20 cellular contexts compared by ENCODE assay signal in the genomic region with DNA sequence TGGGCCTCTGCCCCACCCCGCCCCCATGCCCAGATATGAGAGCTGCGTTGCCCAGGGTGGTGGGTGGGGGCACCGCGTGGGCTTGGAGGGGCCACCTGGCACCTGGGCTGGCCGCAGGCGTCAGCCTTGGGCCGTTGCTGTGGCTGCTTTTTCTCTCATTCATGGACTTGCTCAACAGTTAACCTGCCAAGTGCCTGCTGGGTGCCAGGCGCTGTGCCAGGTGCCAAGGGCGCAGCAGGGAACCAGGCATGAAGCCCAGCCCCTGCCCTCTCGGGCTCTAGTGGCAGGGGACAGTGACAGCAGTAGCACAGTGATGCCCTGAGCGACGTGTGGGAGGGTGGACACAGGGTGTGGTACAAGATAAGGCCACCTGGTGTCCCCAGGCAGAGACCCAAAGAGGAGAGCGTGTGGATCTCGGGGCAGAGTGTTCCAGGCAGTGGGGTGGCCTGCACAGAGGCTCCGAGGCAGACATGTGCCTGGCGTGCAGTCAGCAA. TPM values are rescaled to one million over a fixed set of nuclear protein-coding genes. Genes with fewer than 3 reads are reported as not detected.
DNase-seq lines count a peak whose midpoint lies in the region; TF ChIP-seq lines count a peak whose summit lies in the region.
"Had no signal": no experiment of that assay in that cellular context is flagged by ENCODE, and none has a peak within 500 bp of the region (broad histone marks: within the 10 kb centered on the region; RNA-seq: fewer than 3 reads in every experiment).

No MANE protein-coding gene starts in this region.

- no peak overlapping the region for H3K4me3 ChIP-seq in liver (ENCODE audit: low read depth in 1 of 3, low read length in 3 of 3)
- no peak overlapping the region for H3K4me3 ChIP-seq in smooth muscle cell
- H3K4me3 ChIP-seq: dorsolateral prefrontal cortex, Peyer's patch, thoracic aorta had no signal

- no peaks in the 10 kb centered on the region for H4K20me1 ChIP-seq in smooth muscle cell (ENCODE audit: low read depth)

- no peak overlapping the region for H3K4me2 ChIP-seq in smooth muscle cell

- no peaks in the 10 kb centered on the region for H3K27me3 ChIP-seq in liver (ENCODE audit: control insufficient read depth in 4 of 4, insufficient read depth in 4 of 4, low read length in 3 of 4)
- H3K27me3 ChIP-seq in smooth muscle cell (ENCODE audit: low read depth): no peaks in the 10 kb centered on the region
- H3K27me3 ChIP-seq: dorsolateral prefrontal cortex, Peyer's patch had no signal

- WGBS in liver: 58% methylated on average over 16 of the region's 16 CpGs
- WGBS in smooth muscle cell (ENCODE audit: low lambda C conversion rate): 98% methylated on average over 16 of the region's 16 CpGs

- H3K27me3 Mint-ChIP-seq in mesothelial cell of epicardium (ENCODE audit: low read depth): no peaks in the 10 kb centered on the region
- H3K27me3 Mint-ChIP-seq: activated B cell treated with CpG ODN at 0.5 μM for 24 hours, naive B cell, T-cell had no signal

- H3K4me1 Mint-ChIP-seq in mesothelial cell of epicardium: no peaks in the 10 kb centered on the region

- H3K27ac Mint-ChIP-seq in mesothelial cell of epicardium: no peak overlapping the region
- H3K27ac Mint-ChIP-seq: activated B cell treated with CpG ODN at 0.5 μM for 24 hours, naive B cell, T-cell had no signal

- peak; percentile 12 for TF ChIP-seq CTCF in liver (IDR thresholded peaks at IDR 0.05; ENCODE audit: low read depth, low read length, missing input control)
- TF ChIP-seq CTCF in smooth muscle cell (IDR thresholded peaks at IDR 0.05; ENCODE audit: borderline replicate concordance, insufficient read depth, poor library complexity, severe bottlenecking): no peak
- TF ChIP-seq CTCF in mesothelial cell of epicardium (IDR thresholded peaks at IDR 0.05; ENCODE audit: unreplicated experiment): no peak

- peaks cover 13 to 67% (median 29%) of the 10 kb centered on the region in 4 donors for H3K36me3 ChIP-seq in liver (ENCODE audit: control insufficient read depth in 4 of 4, insufficient read depth in 3 of 4, low read depth in 1 of 4, low read length in 3 of 4)
- H3K36me3 ChIP-seq in smooth muscle cell (ENCODE audit: low read depth): peaks cover 4% of the 10 kb centered on the region

- H3K9ac ChIP-seq in liver (ENCODE audit: low read depth in 1 of 2, low read length in 2 of 2): no peak overlapping the region
- H3K9ac ChIP-seq in smooth muscle cell (ENCODE audit: low read depth): no peak overlapping the region

- H3K4me1 ChIP-seq in liver (ENCODE audit: control insufficient read depth in 4 of 4, insufficient read depth in 4 of 4, low read length in 3 of 4) (peaks cover 7 to 16% (median 12%) of the 10 kb centered on the region in 4 donors), smooth muscle cell (ENCODE audit: low read depth) (no peaks in the 10 kb centered on the region)
- H3K4me1 ChIP-seq: Caco-2 had no signal

- TF ChIP-seq RAD21 in liver (IDR thresholded peaks at IDR 0.05): no peak

- H3K4me3 Mint-ChIP-seq in mesothelial cell of epicardium: no peak overlapping the region
- H3K4me3 Mint-ChIP-seq: activated B cell treated with CpG ODN at 0.5 μM for 24 hours, T-cell had no signal

- no peak overlapping the region for H2AFZ ChIP-seq in smooth muscle cell (ENCODE audit: low read depth)

- no peaks in the 10 kb centered on the region for H3K79me2 ChIP-seq in smooth muscle cell (ENCODE audit: low read depth)

- H3K9me3 Mint-ChIP-seq in mesothelial cell of epicardium: no peaks in the 10 kb centered on the region
- H3K9me3 Mint-ChIP-seq: activated B cell treated with CpG ODN at 0.5 μM for 24 hours, T-cell had no signal

- peak overlapping the region; percentile 46 to 63 for H3K27ac ChIP-seq in liver (ENCODE audit: low read depth in 1 of 2, low read length in 2 of 2)
- no peak overlapping the region for H3K27ac ChIP-seq in smooth muscle cell (ENCODE audit: low read depth)
- H3K27ac ChIP-seq: Peyer's patch, thoracic aorta had no signal

- H3K9me3 ChIP-seq in liver (ENCODE audit: control insufficient read depth in 4 of 4, low read length in 3 of 4) (no peaks in the 10 kb centered on the region), smooth muscle cell (replicated peaks; ENCODE audit: low read depth) (no peaks in the 10 kb centered on the region)
- H3K9me3 ChIP-seq: Caco-2, Peyer's patch, thoracic aorta had no signal

- no peaks in the 10 kb centered on the region for H3F3A ChIP-seq in smooth muscle cell (ENCODE audit: low read depth)

- H3K36me3 Mint-ChIP-seq in mesothelial cell of epicardium: peaks cover 22% of the 10 kb centered on the region

- DNase-seq in COR-L47 (lab: John Stamatoyannopoulos, UW) (peak; percentile 90), NCI-H1694 treated with DMSO at 0.1 percent for 48 hours (lab: John Stamatoyannopoulos, UW) (peak; percentile 59), cerebellar cortex (ENCODE audit: low spot score) (peak; percentile 81), NCI-H187 treated with DMSO at 0.1 percent for 48 hours (lab: John Stamatoyannopoulos, UW) (no peak), smooth muscle cell (lab: John Stamatoyannopoulos, UW; ENCODE audit: unreplicated experiment) (no peak), NCI-H1105 treated with DMSO at 0.1 percent for 48 hours (lab: John Stamatoyannopoulos, UW) (no peak), mesothelial cell of epicardium (ENCODE audit: low spot score in 2 of 2, unreplicated experiment in 2 of 2) (no peak)
- DNase-seq: activated B cell treated with CpG ODN at 0.5 μM for 24 hours; Caco-2; left colon; naive B cell; NCI-H526 treated with DMSO at 0.1 percent for 48 hours; Peyer's patch; retina; stimulated activated CD4-positive, alpha-beta T cell treated with anti-CD3 and anti-CD28 coated beads, Interleukin-2, amount 100 ng/mL, for 24 hours; T-cell had no signal

TF ChIP-seq in liver, 16 proteins besides CTCF, POLR2A, EP300 and RAD21:
- TF ChIP-seq HNF4A (conservative IDR thresholded peaks at IDR 0.05) (peak in 1 of 2 donors; percentile 46), RXRA (IDR thresholded peaks at IDR 0.05) (peak in 1 of 2 donors; percentile 52), HNF4G (IDR thresholded peaks at IDR 0.05) (no peak)

RNA-seq across cellular contexts. Expression of a gene that starts 28.1 kb away (rescaled TPM):
- total RNA-seq in liver: 10 to 100 TPM in 1 of 2 donors, 1 to 10 TPM in 1; 6.2 to 11.6 TPM
- 1 to 10 TPM; 3.1 to 6.1 TPM for polyA plus RNA-seq in liver
- 7.1 and 9.8 TPM in 2 replicates for total RNA-seq in smooth muscle cell
- 9.7 and 9.8 TPM in 2 replicates for polyA plus RNA-seq in smooth muscle cell
- total RNA-seq in mesothelial cell of epicardium: 31.7 to 31.9 TPM (median 31.7 TPM) in 3 replicates

RNA-seq across cellular contexts. Expression of a gene that starts 42.1 kb away (rescaled TPM):
- total RNA-seq in liver (1 to 10 TPM in 1 of 2 donors, under 1 TPM in 1; 0.79 to 1.3 TPM), smooth muscle cell (49.7 and 59.0 TPM in 2 replicates), mesothelial cell of epicardium (268 to 277 TPM (median 273 TPM) in 3 replicates)
- polyA plus RNA-seq in liver (under 1 TPM; 0.50 to 0.99 TPM), smooth muscle cell (111 and 141 TPM in 2 replicates)
- total RNA-seq: activated B cell treated with CpG ODN at 0.5 μM for 24 hours had no signal

RNA-seq across cellular contexts. Expression of a gene that starts 45.3 kb away (rescaled TPM):
- total RNA-seq in liver (1 to 10 TPM; 1.8 to 2.8 TPM), smooth muscle cell (0.09 and 0.49 TPM in 2 replicates), mesothelial cell of epicardium (not detected in 3 replicates)
- polyA plus RNA-seq in liver (1 to 10 TPM in 1 of 2 donors, under 1 TPM in 1; 0.61 to 1.8 TPM), smooth muscle cell (not detected in 2 replicates)
- total RNA-seq: Caco-2 had no signal
- polyA plus RNA-seq: AG04450 had no signal

Comparison
In these comparisons a context has a peak if more than half of its experiments do, and no peak if none do; other contexts are left out.
1. DNase-seq: peak in COR-L47 (single experiment), NCI-H1694 treated with DMSO at 0.1 percent for 48 hours (single experiment) and cerebellar cortex (single experiment); none in NCI-H187 treated with DMSO at 0.1 percent for 48 hours (single experiment), smooth muscle cell (single experiment), NCI-H1105 treated with DMSO at 0.1 percent for 48 hours (single experiment) and mesothelial cell of epicardium (0 of 2).
2. RNA of a gene that starts 42.1 kb away (total RNA-seq): 268 to 277 TPM in mesothelial cell of epicardium and 49.7 to 59.0 TPM in smooth muscle cell; 0.79 to 1.3 TPM in liver; every median in the first group is over 10 times any median in the second.